1 cellular context compared by ENCODE assay signal in the genomic region with DNA sequence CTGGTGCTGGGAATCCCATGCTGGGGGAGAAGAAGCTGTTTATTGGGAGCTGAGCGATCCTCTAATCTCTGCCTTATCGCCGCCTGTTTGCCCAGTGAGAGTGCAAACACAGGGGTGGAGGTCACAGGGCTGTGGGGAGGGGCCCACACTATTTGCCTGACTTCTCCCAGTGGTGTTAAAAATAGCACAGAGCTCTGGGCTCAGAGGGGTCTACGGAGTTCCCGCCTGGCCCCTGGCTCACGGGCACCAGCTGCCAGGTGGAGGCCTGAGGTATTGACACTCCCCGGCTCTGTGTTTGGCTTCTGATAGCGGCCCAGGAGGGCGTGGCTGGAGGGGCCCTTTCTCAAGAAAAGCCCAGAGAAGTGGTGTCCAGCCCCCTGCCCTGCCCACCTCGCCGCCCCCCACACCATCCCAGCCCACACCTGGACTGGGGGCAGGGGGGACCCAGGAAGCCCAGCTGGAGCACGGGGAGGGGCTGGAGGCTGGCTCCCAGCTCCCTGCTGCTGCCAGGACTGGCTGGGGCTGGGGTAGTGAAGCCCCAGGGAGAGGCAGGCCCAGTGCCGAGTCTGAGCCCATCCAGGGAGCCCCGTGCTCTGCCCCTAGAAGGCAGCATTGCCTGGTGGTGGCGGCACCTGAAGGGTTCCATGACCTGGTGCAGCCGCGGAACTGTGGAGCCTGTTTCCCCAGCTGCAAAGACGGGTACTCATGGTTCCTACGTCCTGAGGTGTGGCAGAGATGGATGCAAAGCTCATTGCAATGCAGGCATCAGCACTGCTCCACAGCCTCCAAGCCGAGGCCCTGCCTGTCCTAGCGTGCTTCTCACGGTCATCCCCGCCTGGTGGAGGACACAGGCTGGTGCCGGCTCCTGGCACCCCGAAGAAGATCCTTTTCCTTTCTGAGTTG.
TF ChIP-seq lines count a peak whose summit lies in the region.

No MANE protein-coding gene starts in this region.

TF ChIP-seq in HepG2, 621 proteins besides CTCF, POLR2A, EP300 and RAD21 (continued from another document and continues in another):
- TF ChIP-seq HES4 (CRISPR knock-in tag; IDR thresholded peaks at IDR 0.05; ENCODE audit: borderline replicate concordance), result no peak
- TF ChIP-seq ZNF383 (CRISPR knock-in tag; IDR thresholded peaks at IDR 0.05; ENCODE audit: borderline replicate concordance), result no peak
- TF ChIP-seq CREM (IDR thresholded peaks at IDR 0.05), result peak; percentile 68; the same call in 1 of the 2 replicates
- no peak for TF ChIP-seq CREM (CRISPR knock-in tag; IDR thresholded peaks at IDR 0.05)
- TF ChIP-seq MAFG (CRISPR knock-in tag; IDR thresholded peaks at IDR 0.05), result no peak
- peak; percentile 36 for TF ChIP-seq STAG1 (CRISPR knock-in tag; IDR thresholded peaks at IDR 0.05)
- peak; percentile 45; the same call in 1 of the 2 replicates for TF ChIP-seq E2F1 (CRISPR knock-in tag; IDR thresholded peaks at IDR 0.05)
- no peak for TF ChIP-seq ZNF615 (CRISPR knock-in tag; IDR thresholded peaks at IDR 0.05; ENCODE audit: borderline replicate concordance)
- TF ChIP-seq XRCC5 (optimal IDR thresholded peaks at IDR 0.05; ENCODE audit: low read length), result peak; percentile 35
- peak; percentile 88 for TF ChIP-seq SKI (IDR thresholded peaks at IDR 0.05; ENCODE audit: partially characterized antibody)
- TF ChIP-seq ZNF232 (CRISPR knock-in tag; IDR thresholded peaks at IDR 0.05; ENCODE audit: borderline replicate concordance), result peak; percentile 67; the same call in 1 of the 2 replicates
- TF ChIP-seq ZBTB7A (CRISPR knock-in tag; IDR thresholded peaks at IDR 0.05), result peak; percentile 87
- TF ChIP-seq NFYB (CRISPR knock-in tag; IDR thresholded peaks at IDR 0.05), result 0 out of 2 replicates have a peak, but pooled peaks have one; percentile 14
- TF ChIP-seq BATF2 (CRISPR knock-in tag; IDR thresholded peaks at IDR 0.05), result no peak
- TF ChIP-seq ZSCAN25 (CRISPR knock-in tag; IDR thresholded peaks at IDR 0.05), result peak; percentile 71; the same call in 1 of the 2 replicates
- 0 out of 2 replicates have a peak, but pooled peaks have one; percentile 23 for TF ChIP-seq TAF1 (CRISPR knock-in tag; IDR thresholded peaks at IDR 0.05)
- 0 out of 2 replicates have a peak, but pooled peaks have one; percentile 21 for TF ChIP-seq ONECUT2 (CRISPR knock-in tag; IDR thresholded peaks at IDR 0.05)
- TF ChIP-seq, protein P1, sequence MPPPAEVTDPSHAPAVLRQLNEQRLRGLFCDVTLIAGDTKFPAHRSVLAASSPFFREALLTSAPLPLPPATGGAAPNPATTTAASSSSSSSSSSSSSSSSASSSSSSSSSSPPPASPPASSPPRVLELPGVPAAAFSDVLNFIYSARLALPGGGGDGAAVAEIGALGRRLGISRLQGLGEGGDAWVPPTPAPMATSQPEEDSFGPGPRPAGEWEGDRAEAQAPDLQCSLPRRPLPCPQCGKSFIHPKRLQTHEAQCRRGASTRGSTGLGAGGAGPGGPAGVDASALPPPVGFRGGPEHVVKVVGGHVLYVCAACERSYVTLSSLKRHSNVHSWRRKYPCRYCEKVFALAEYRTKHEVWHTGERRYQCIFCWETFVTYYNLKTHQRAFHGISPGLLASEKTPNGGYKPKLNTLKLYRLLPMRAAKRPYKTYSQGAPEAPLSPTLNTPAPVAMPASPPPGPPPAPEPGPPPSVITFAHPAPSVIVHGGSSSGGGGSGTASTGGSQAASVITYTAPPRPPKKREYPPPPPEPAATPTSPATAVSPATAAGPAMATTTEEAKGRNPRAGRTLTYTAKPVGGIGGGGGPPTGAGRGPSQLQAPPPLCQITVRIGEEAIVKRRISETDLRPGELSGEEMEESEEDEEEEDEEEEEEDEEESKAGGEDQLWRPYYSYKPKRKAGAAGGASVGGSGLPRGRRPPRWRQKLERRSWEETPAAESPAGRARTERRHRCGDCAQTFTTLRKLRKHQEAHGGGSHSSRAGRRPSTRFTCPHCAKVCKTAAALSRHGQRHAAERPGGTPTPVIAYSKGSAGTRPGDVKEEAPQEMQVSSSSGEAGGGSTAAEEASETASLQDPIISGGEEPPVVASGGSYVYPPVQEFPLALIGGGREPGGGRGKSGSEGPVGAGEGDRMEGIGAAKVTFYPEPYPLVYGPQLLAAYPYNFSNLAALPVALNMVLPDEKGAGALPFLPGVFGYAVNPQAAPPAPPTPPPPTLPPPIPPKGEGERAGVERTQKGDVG (CRISPR knock-in tag; IDR thresholded peaks at IDR 0.05; ENCODE audit: borderline replicate concordance), result no peak
- TF ChIP-seq, protein P2, sequence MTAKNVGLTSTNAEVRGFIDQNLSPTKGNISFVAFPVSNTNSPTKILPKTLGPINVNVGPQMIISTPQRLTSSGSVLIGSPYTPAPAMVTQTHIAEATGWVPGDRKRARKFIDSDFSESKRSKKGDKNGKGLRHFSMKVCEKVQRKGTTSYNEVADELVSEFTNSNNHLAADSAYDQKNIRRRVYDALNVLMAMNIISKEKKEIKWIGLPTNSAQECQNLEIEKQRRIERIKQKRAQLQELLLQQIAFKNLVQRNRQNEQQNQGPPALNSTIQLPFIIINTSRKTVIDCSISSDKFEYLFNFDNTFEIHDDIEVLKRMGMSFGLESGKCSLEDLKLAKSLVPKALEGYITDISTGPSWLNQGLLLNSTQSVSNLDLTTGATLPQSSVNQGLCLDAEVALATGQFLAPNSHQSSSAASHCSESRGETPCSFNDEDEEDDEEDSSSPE (CRISPR knock-in tag; IDR thresholded peaks at IDR 0.05), result peak; percentile 60; the same call in 1 of the 2 replicates
- TF ChIP-seq RCOR2 (CRISPR knock-in tag; IDR thresholded peaks at IDR 0.05), result peak; percentile 95
- peak; percentile 23 for TF ChIP-seq GABPB1 (CRISPR knock-in tag; IDR thresholded peaks at IDR 0.05)
- TF ChIP-seq RXRA (CRISPR knock-in tag; IDR thresholded peaks at IDR 0.05), result peak; percentile 95
- TF ChIP-seq ESRRA (CRISPR knock-in tag; IDR thresholded peaks at IDR 0.05; ENCODE audit: low read depth), result no peak
- TF ChIP-seq JUND (CRISPR knock-in tag; IDR thresholded peaks at IDR 0.05), result 0 out of 2 replicates have a peak, but pooled peaks have one; percentile 4
- TF ChIP-seq NCOA2 (CRISPR knock-in tag; IDR thresholded peaks at IDR 0.05), result peak; percentile 89
- peak; percentile 78 for TF ChIP-seq TEAD3 (CRISPR knock-in tag; optimal IDR thresholded peaks at IDR 0.05; ENCODE audit: borderline replicate concordance)
- peak; percentile 100 for TF ChIP-seq GFI1 (CRISPR knock-in tag; IDR thresholded peaks at IDR 0.05; ENCODE audit: borderline replicate concordance)
- TF ChIP-seq ARID4A (CRISPR knock-in tag; IDR thresholded peaks at IDR 0.05; ENCODE audit: borderline replicate concordance), result peak; percentile 30; the same call in 1 of the 2 replicates
- TF ChIP-seq ZNF557 (CRISPR knock-in tag; IDR thresholded peaks at IDR 0.05), result no peak
- TF ChIP-seq ZNF138 (CRISPR knock-in tag; IDR thresholded peaks at IDR 0.05; ENCODE audit: low read depth), result peak; percentile 62; the same call in 1 of the 2 replicates
- no peak for TF ChIP-seq LCORL (IDR thresholded peaks at IDR 0.05)
- peak; percentile 74; the same call in 1 of the 2 replicates for TF ChIP-seq LCORL (CRISPR knock-in tag; IDR thresholded peaks at IDR 0.05)
- TF ChIP-seq, protein P3, sequence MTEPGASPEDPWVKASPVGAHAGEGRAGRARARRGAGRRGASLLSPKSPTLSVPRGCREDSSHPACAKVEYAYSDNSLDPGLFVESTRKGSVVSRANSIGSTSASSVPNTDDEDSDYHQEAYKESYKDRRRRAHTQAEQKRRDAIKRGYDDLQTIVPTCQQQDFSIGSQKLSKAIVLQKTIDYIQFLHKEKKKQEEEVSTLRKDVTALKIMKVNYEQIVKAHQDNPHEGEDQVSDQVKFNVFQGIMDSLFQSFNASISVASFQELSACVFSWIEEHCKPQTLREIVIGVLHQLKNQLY (CRISPR knock-in tag; IDR thresholded peaks at IDR 0.05), result peak; percentile 78
- TF ChIP-seq MTA1 (CRISPR knock-in tag; IDR thresholded peaks at IDR 0.05; ENCODE audit: borderline replicate concordance), result 0 out of 2 replicates have a peak, but pooled peaks have one; percentile 21
- no peak for TF ChIP-seq TCF7L2 (IDR thresholded peaks at IDR 0.05; ENCODE audit: low read depth, low read length)
- TF ChIP-seq ZNF792 (CRISPR knock-in tag; IDR thresholded peaks at IDR 0.05), result 0 out of 2 replicates have a peak, but pooled peaks have one; percentile 55
- peak; percentile 28; the same call in 1 of the 2 replicates for TF ChIP-seq ZNF124 (CRISPR knock-in tag; IDR thresholded peaks at IDR 0.05)
- TF ChIP-seq ZNF703 (CRISPR knock-in tag; IDR thresholded peaks at IDR 0.05; ENCODE audit: borderline replicate concordance), result peak; percentile 91; the same call in 1 of the 2 replicates
- TF ChIP-seq HNF1A (IDR thresholded peaks at IDR 0.05; ENCODE audit: low read depth), result peak; percentile 75
- peak; percentile 90 for TF ChIP-seq HNF1A (CRISPR knock-in tag; IDR thresholded peaks at IDR 0.05; ENCODE audit: borderline replicate concordance)
- TF ChIP-seq RFX3 (CRISPR knock-in tag; IDR thresholded peaks at IDR 0.05), result no peak
- peak; percentile 100 for TF ChIP-seq HMG20B (CRISPR knock-in tag; conservative IDR thresholded peaks at IDR 0.05)
- peak; percentile 87; the same call in 1 of the 2 replicates for TF ChIP-seq MIER3 (CRISPR knock-in tag; IDR thresholded peaks at IDR 0.05; ENCODE audit: borderline replicate concordance)
